Comparison of ENCODE assay signal across 29 cellular contexts in the genomic region with DNA sequence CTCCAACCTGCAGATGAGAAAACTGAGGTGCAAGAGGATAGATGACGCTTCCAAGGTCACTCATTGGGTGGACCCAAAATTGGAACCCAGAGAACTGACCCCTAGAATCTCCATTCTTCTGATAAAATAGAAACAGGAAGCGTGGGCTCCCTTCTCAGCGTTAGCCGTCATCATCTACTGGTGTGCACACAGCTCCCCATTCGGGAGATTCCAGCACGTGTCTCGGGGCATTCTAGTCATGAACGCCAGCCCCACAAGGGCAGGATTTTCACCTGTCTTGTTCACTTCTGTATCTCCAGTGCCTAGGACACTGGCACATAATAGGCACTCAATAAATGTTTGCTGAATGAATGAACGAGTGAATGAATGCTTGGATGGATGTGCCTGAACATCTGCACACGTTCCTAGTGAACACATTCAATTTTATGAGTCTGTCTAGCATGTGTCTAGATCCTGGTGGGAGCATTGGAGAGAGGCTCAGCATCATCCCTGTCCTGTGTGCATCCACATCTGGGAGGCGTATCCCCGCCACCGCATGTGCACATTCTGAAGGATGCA. TPM values are rescaled to one million over a fixed set of nuclear protein-coding genes. Genes with fewer than 3 reads are reported as not detected.
DNase-seq lines count a peak whose midpoint lies in the region; ATAC-seq, FAIRE-seq and TF ChIP-seq lines count a peak whose summit lies in the region.
"Had no signal": no experiment of that assay in that cellular context is flagged by ENCODE, and none has a peak within 500 bp of the region (broad histone marks: within the 10 kb centered on the region; RNA-seq: fewer than 3 reads in every experiment).

No MANE protein-coding gene starts in this region.

- H3K4me3 ChIP-seq in GM12878, result no peak overlapping the region
- H3K4me3 ChIP-seq in osteoblast (ENCODE audit: insufficient read depth, low read length), result no peak overlapping the region
- H3K4me3 ChIP-seq: A549, adrenal gland, body of pancreas, psoas muscle, sigmoid colon, SK-N-MC, testis had no signal

- H3K4me3 Mint-ChIP-seq in activated T-cell treated with anti-CD3 and anti-CD28 coated beads, Interleukin-2, amount 50 U/mL, for 72 hours, result peak overlapping the region; percentile 26 to 29

- H3K36me3 ChIP-seq in GM12878 (ENCODE audit: control insufficient read depth in 2 of 2, insufficient read depth in 2 of 2, low read length in 1 of 2) (no peaks in the 10 kb centered on the region), osteoblast (ENCODE audit: insufficient read depth, low read length) (no peaks in the 10 kb centered on the region)
- H3K36me3 ChIP-seq: adrenal gland, sigmoid colon had no signal

- H4K20me1 ChIP-seq in GM12878 (ENCODE audit: control insufficient read depth, insufficient read depth), result no peaks in the 10 kb centered on the region
- H4K20me1 ChIP-seq in osteoblast (ENCODE audit: insufficient read depth, low read length), result no peaks in the 10 kb centered on the region

- intact Hi-C loops in GM12878 (cut with micrococcal nuclease; ENCODE audit: unreplicated experiment), result loop anchor here (5.0 kb wide), 1 partner anchor 47 kb away; no protein-coding TSS in a partner anchor

- TF ChIP-seq CTCF in GM12878 (IDR thresholded peaks at IDR 0.05 in 2 of 3, conservative IDR thresholded peaks at IDR 0.05 in 1 of 3; ENCODE audit: control insufficient read depth in 2 of 3, extremely low read depth in 1 of 3, insufficient read depth in 1 of 3, low read depth in 3 of 3, low read length in 3 of 3) (no peak), osteoblast (IDR thresholded peaks at IDR 0.05; ENCODE audit: extremely low read depth, low read depth, low read length) (no peak)

- H3K4me1 Mint-ChIP-seq in activated T-cell treated with anti-CD3 and anti-CD28 coated beads, Interleukin-2, amount 50 U/mL, for 72 hours (ENCODE audit: low read depth), result peaks cover 12% of the 10 kb centered on the region

- H3K9me3 ChIP-seq in GM12878 (replicated peaks; ENCODE audit: control insufficient read depth, insufficient read depth, low read length) (no peaks in the 10 kb centered on the region), osteoblast (ENCODE audit: low read depth, low read length) (no peaks in the 10 kb centered on the region)
- H3K9me3 ChIP-seq: A549, adrenal gland, body of pancreas, psoas muscle, sigmoid colon, testis had no signal

- FAIRE-seq in GM12892 (lab: Jason Lieb, UNC) (peak; percentile 68), GM12878 (lab: Jason Lieb, UNC) (no peak)
- FAIRE-seq: A549, HepG2, urothelium cell line had no signal

- no peaks in the 10 kb centered on the region for H3K27me3 ChIP-seq in GM12878 (replicated peaks in 1 of 2; ENCODE audit: control insufficient read depth in 2 of 2, insufficient read depth in 2 of 2, low read length in 1 of 2)
- no peaks in the 10 kb centered on the region for H3K27me3 ChIP-seq in osteoblast (ENCODE audit: insufficient read depth, low read length)
- H3K27me3 ChIP-seq: adrenal gland, body of pancreas, testis had no signal

- H3K27ac ChIP-seq in GM12878 (ENCODE audit: control insufficient read depth, insufficient read depth) (no peak overlapping the region), osteoblast (ENCODE audit: low read depth, low read length) (no peak overlapping the region)
- H3K27ac ChIP-seq: A549, adrenal gland, body of pancreas, psoas muscle, sigmoid colon, SK-N-MC, testis had no signal

- no peak for TF ChIP-seq EP300 in GM12878 (IDR thresholded peaks at IDR 0.05; ENCODE audit: borderline replicate concordance in 1 of 2, control insufficient read depth in 1 of 2, low read depth in 2 of 2, low read length in 2 of 2)

- no peak overlapping the region; the same call in 1 of the 2 replicates for H2AFZ ChIP-seq in GM12878 (ENCODE audit: control insufficient read depth, low read depth, low read length)
- H2AFZ ChIP-seq in osteoblast (ENCODE audit: low read length), result no peak overlapping the region

- CTCF ChIA-PET in GM12878 (lab: Yijun Ruan, JAX), result interaction anchor here (1.9 to 2.7 kb wide), 2 partner anchors 13 to 68 kb away, joined by 7 to 16 read pairs; no protein-coding TSS in a partner anchor

- TF ChIP-seq POLR2A in GM12892 (IDR thresholded peaks at IDR 0.05; ENCODE audit: low read depth, low read length) (no peak), GM12878 (IDR thresholded peaks at IDR 0.05; ENCODE audit: low read depth, low read length) (no peak), erythroblast (IDR thresholded peaks at IDR 0.05; ENCODE audit: low read length) (no peak)

- H3K9me3 Mint-ChIP-seq in activated T-cell treated with anti-CD3 and anti-CD28 coated beads, Interleukin-2, amount 50 U/mL, for 72 hours, result no peaks in the 10 kb centered on the region

- H3K36me3 Mint-ChIP-seq in activated T-cell treated with anti-CD3 and anti-CD28 coated beads, Interleukin-2, amount 50 U/mL, for 72 hours (ENCODE audit: insufficient read depth in 2 of 2), result no peaks in the 10 kb centered on the region

- RAD21 ChIA-PET in GM12878 (lab: Charles Lee; ENCODE audit: unreplicated experiment), result interaction anchor here (0.6 kb wide), 1 partner anchor 278 kb away, joined by 6 read pairs; no protein-coding TSS in a partner anchor

- TF ChIP-seq RAD21 in GM12878 (IDR thresholded peaks at IDR 0.05; ENCODE audit: insufficient read depth, low read depth, low read length), result no peak

- H3K4me1 ChIP-seq in GM12878 (ENCODE audit: control insufficient read depth, insufficient read depth, low read length) (peaks cover 10% of the 10 kb centered on the region; the same call in 1 of the 2 replicates), osteoblast (ENCODE audit: insufficient read depth, low read length) (no peaks in the 10 kb centered on the region)
- H3K4me1 ChIP-seq: A549, adrenal gland, psoas muscle, testis had no signal

- 26% methylated on average over 13 of the region's 13 CpGs for WGBS in GM12878 (ENCODE audit: insufficient coverage, insufficient replicate concordance, low lambda C conversion rate, missing lambda C conversion rate)

- no peak for DNase-seq in activated T-cell treated with anti-CD3 and anti-CD28 coated beads, Interleukin-2, amount 50 U/mL, for 72 hours
- no peak for DNase-seq in activated T-cell treated with anti-CD3 and anti-CD28 coated beads, Interleukin-2, amount 50 U/mL, for 48 hours
- no peak for DNase-seq in GM12892 (ENCODE audit: insufficient read length)
- DNase-seq in GM12878 (ENCODE audit: low read depth, low spot score), result no peak
- peak; percentile 32 for DNase-seq in osteoblast (ENCODE audit: insufficient read length, low spot score, missing footprints)
- DNase-seq in erythroblast (lab: John Stamatoyannopoulos, UW), result no peak
- DNase-seq: adrenal gland; AML-193; body of pancreas; cerebellar nuclear complex; DMS53; dorsolateral prefrontal cortex; GDM1; hippocampal formation; Kasumi-1; NCI-H1436 treated with DMSO at 0.1 percent for 48 hours; NCI-H345; OCI-M1; psoas muscle; sigmoid colon; stimulated activated CD4-positive, alpha-beta T cell treated with anti-CD3 and anti-CD28 coated beads, Interleukin-4, amount 100 ng/mL, for 24 hours; stimulated activated naive CD4-positive, alpha-beta T cell; testis had no signal

- in situ Hi-C loops in GM12878 (cut with MboI), result no loop called here

- H3K79me2 ChIP-seq in GM12878 (ENCODE audit: control insufficient read depth, insufficient read depth, low read length), result no peaks in the 10 kb centered on the region
- H3K79me2 ChIP-seq in osteoblast (ENCODE audit: insufficient read depth, low read length), result no peaks in the 10 kb centered on the region

- no peaks in the 10 kb centered on the region for H3K27me3 Mint-ChIP-seq in activated T-cell treated with anti-CD3 and anti-CD28 coated beads, Interleukin-2, amount 50 U/mL, for 72 hours (ENCODE audit: low read depth)

- POLR2A ChIA-PET in GM12878 (lab: Charles Lee), result no interaction called here

- SMC1A ChIA-PET in GM12878 (lab: Charles Lee; ENCODE audit: uncharacterized antibody, unreplicated experiment), result no interaction called here

- BruUV-seq in GM12878 (replicated peaks; lab: Mats Ljungman, UMichigan), result no TSS peak

- no peak for ATAC-seq in activated T-cell treated with anti-CD3 and anti-CD28 coated beads, Interleukin-2, amount 50 U/mL, for 72 hours (replicated peaks in 1 of 2)
- ATAC-seq in GM12878 (peak; percentile 61), GM18861 (IDR thresholded peaks at IDR 0.05; ENCODE audit: unreplicated experiment) (no peak), HG03039 (IDR thresholded peaks at IDR 0.05; ENCODE audit: unreplicated experiment) (no peak)
- ATAC-seq: psoas muscle had no signal

- H3K27ac Mint-ChIP-seq in activated T-cell treated with anti-CD3 and anti-CD28 coated beads, Interleukin-2, amount 50 U/mL, for 72 hours, result no peak overlapping the region

- H3K4me2 ChIP-seq in GM12878 (ENCODE audit: control insufficient read depth, insufficient read depth), result no peak overlapping the region
- no peak overlapping the region for H3K4me2 ChIP-seq in osteoblast (ENCODE audit: insufficient read depth, low read length)

- H3K9ac ChIP-seq in GM12878 (ENCODE audit: control insufficient read depth, insufficient read depth, low read length), result no peak overlapping the region

RNA-seq across cellular contexts. Expression of a gene that starts 30.5 kb away (rescaled TPM):
- total RNA-seq in activated T-cell treated with anti-CD3 and anti-CD28 coated beads, Interleukin-2, amount 50 U/mL, for 72 hours, result 10 to 100 TPM in 1 of 2 donors, 1 to 10 TPM in 1; 6.7 to 13.4 TPM
- 2.0 TPM for polyA plus RNA-seq in GM12892 (2012; ENCODE audit: missing spikeins)
- 6.7 and 11.6 TPM in 2 replicates for total RNA-seq in GM12878 (2013; cell fraction: nucleolus; rRNA removed)
- total RNA-seq in GM12878 (2014; rRNA removed), result 1.0 TPM in 1 of 2 replicates, not detected in the other
- total RNA-seq in GM12878 (2014; rRNA removed; fragmentation: Illumina TruSeq; extraction: Trizol), result not detected in 2 replicates
- total RNA-seq in GM12878 (2021), result not detected in 2 replicates
- polyA plus RNA-seq in GM12878 (2011; ENCODE audit: low read depth), result 0.13 TPM
- 0.53 and 0.79 TPM in 2 replicates for polyA plus RNA-seq in GM12878 (2011; rRNA removed)
- polyA plus RNA-seq in GM12878 (2011; cell fraction: cytosol; rRNA removed), result 0.84 and 0.88 TPM in 2 replicates
- polyA plus RNA-seq in GM12878 (2011; cell fraction: nucleus; rRNA removed), result 1.8 and 3.5 TPM in 2 replicates
- polyA plus RNA-seq in GM12878 (2012), result 0.24 and 0.31 TPM in 2 replicates
- not detected in 2 replicates for polyA plus RNA-seq in GM12878 (2014; fragmentation: Illumina TruSeq; extraction: Trizol)
- polyA plus RNA-seq in GM12878 (2014; fragmentation: Nextera tagmentation; extraction: Ambion mirVana), result not detected
- 0.04 TPM in 1 of 2 replicates, not detected in the other for polyA plus RNA-seq in GM12878 (2014; rRNA removed)
- under 1 TPM; 0.12 to 0.25 TPM for polyA plus RNA-seq in GM12878 (2016; fragmentation: Nextera tagmentation; extraction: Ambion mirVana)
- 0.22 and 1.2 TPM in 2 replicates for polyA minus RNA-seq in GM12878 (2011; rRNA and poly(A)+ RNA removed)
- 0.42 TPM in 1 of 2 replicates, not detected in the other for polyA minus RNA-seq in GM12878 (2011; cell fraction: cytosol; rRNA and poly(A)+ RNA removed)
- polyA minus RNA-seq in GM12878 (2011; cell fraction: nucleus; rRNA and poly(A)+ RNA removed), result 0.48 and 1.1 TPM in 2 replicates
- not detected in 2 replicates for total RNA-seq in osteoblast
- total RNA-seq: HepG2 had no signal
- polyA plus RNA-seq: HepG2, psoas muscle had no signal

RNA-seq across cellular contexts. Expression of a gene that starts 44.5 kb away (rescaled TPM):
- total RNA-seq in activated T-cell treated with anti-CD3 and anti-CD28 coated beads, Interleukin-2, amount 50 U/mL, for 72 hours, result 1 to 10 TPM; 2.0 to 2.1 TPM
- 0.36 TPM for polyA plus RNA-seq in GM12892 (2012; ENCODE audit: missing spikeins)
- 0.39 and 0.44 TPM in 2 replicates for total RNA-seq in GM12878 (2013; cell fraction: nucleolus; rRNA removed)
- total RNA-seq in GM12878 (2014; rRNA removed), result not detected in 2 replicates
- total RNA-seq in GM12878 (2014; rRNA removed; fragmentation: Illumina TruSeq; extraction: Trizol), result not detected in 2 replicates
- 0.18 TPM in 1 of 2 replicates, not detected in the other for total RNA-seq in GM12878 (2021)
- polyA plus RNA-seq in GM12878 (2011; ENCODE audit: low read depth), result not detected
- not detected in 2 replicates for polyA plus RNA-seq in GM12878 (2011; rRNA removed)
- polyA plus RNA-seq in GM12878 (2011; cell fraction: cytosol; rRNA removed), result 0.07 TPM in 1 of 2 replicates, not detected in the other
- not detected in 2 replicates for polyA plus RNA-seq in GM12878 (2011; cell fraction: nucleus; rRNA removed)
- polyA plus RNA-seq in GM12878 (2012), result 0.17 and 0.35 TPM in 2 replicates
- not detected in 2 replicates for polyA plus RNA-seq in GM12878 (2014; fragmentation: Illumina TruSeq; extraction: Trizol)
- polyA plus RNA-seq in GM12878 (2014; fragmentation: Nextera tagmentation; extraction: Ambion mirVana), result not detected
- polyA plus RNA-seq in GM12878 (2014; rRNA removed), result not detected in 2 replicates
- polyA plus RNA-seq in GM12878 (2016; fragmentation: Nextera tagmentation; extraction: Ambion mirVana), result not detected
- not detected in 2 replicates for polyA minus RNA-seq in GM12878 (2011; rRNA and poly(A)+ RNA removed)
- not detected in 2 replicates for polyA minus RNA-seq in GM12878 (2011; cell fraction: cytosol; rRNA and poly(A)+ RNA removed)
- not detected in 2 replicates for polyA minus RNA-seq in GM12878 (2011; cell fraction: nucleus; rRNA and poly(A)+ RNA removed)
- total RNA-seq in osteoblast, result not detected in 2 replicates
- total RNA-seq: HepG2, psoas muscle, sigmoid colon had no signal
- polyA plus RNA-seq: HepG2 had no signal

RNA-seq across cellular contexts. Expression of a gene that starts 48.5 kb away (rescaled TPM):
- 10 to 100 TPM; 17.6 to 18.0 TPM for total RNA-seq in activated T-cell treated with anti-CD3 and anti-CD28 coated beads, Interleukin-2, amount 50 U/mL, for 72 hours
- polyA plus RNA-seq in GM12892 (2012; ENCODE audit: missing spikeins), result 10.9 TPM
- 57.9 and 66.9 TPM in 2 replicates for total RNA-seq in GM12878 (2013; cell fraction: nucleolus; rRNA removed)
- 0.87 and 0.96 TPM in 2 replicates for total RNA-seq in GM12878 (2014; rRNA removed)
- 0.37 and 0.49 TPM in 2 replicates for total RNA-seq in GM12878 (2014; rRNA removed; fragmentation: Illumina TruSeq; extraction: Trizol)
- 2.3 and 2.8 TPM in 2 replicates for total RNA-seq in GM12878 (2021)
- polyA plus RNA-seq in GM12878 (2011; ENCODE audit: low read depth), result 5.6 TPM
- 0.62 and 0.83 TPM in 2 replicates for polyA plus RNA-seq in GM12878 (2011; rRNA removed)
- 1.3 and 1.5 TPM in 2 replicates for polyA plus RNA-seq in GM12878 (2011; cell fraction: cytosol; rRNA removed)
- polyA plus RNA-seq in GM12878 (2011; cell fraction: nucleus; rRNA removed), result 2.7 and 3.1 TPM in 2 replicates
- polyA plus RNA-seq in GM12878 (2012), result 10.3 and 12.9 TPM in 2 replicates
- polyA plus RNA-seq in GM12878 (2014; fragmentation: Illumina TruSeq; extraction: Trizol), result 0.46 and 1.1 TPM in 2 replicates
- under 1 TPM; 0.13 to 0.32 TPM for polyA plus RNA-seq in GM12878 (2014; fragmentation: Nextera tagmentation; extraction: Ambion mirVana)
- polyA plus RNA-seq in GM12878 (2014; rRNA removed), result 1.2 and 1.3 TPM in 2 replicates
- under 1 TPM; 0.09 to 0.33 TPM for polyA plus RNA-seq in GM12878 (2016; fragmentation: Nextera tagmentation; extraction: Ambion mirVana)
- polyA minus RNA-seq in GM12878 (2011; rRNA and poly(A)+ RNA removed), result 0.88 and 1.3 TPM in 2 replicates
- 0.52 and 1.1 TPM in 2 replicates for polyA minus RNA-seq in GM12878 (2011; cell fraction: cytosol; rRNA and poly(A)+ RNA removed)
- polyA minus RNA-seq in GM12878 (2011; cell fraction: nucleus; rRNA and poly(A)+ RNA removed), result 1.1 TPM in 2 replicates
- total RNA-seq in osteoblast, result under 0.01 TPM in 2 replicates
- total RNA-seq: HepG2 had no signal
- polyA plus RNA-seq: HepG2 had no signal
